ENCODE assay signal across 9 cellular contexts in the genomic region with DNA sequence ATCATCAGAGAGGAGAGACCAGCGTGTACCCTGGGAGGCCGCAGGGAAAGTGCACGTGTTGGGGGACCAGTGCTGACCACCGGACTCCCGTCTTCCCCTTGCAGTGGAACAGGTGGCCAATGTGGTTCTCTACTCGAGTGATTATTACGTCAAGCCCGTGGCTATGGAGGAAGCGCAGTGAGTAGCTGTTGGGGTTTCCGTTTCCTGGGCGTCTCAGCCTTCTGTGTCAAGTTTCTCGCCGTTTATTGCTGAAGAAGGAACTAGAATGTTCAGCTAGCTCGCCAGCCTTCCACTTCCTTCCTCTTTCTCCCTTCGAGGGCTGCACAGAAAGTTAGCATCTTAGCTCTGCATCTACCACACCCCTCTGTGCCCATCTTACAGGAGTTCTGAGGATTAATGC. TPM values are rescaled to one million over a fixed set of nuclear protein-coding genes. Genes with fewer than 3 reads are reported as not detected.
A peak's percentile ranks its signal among the peaks of the same experiment; 100 is the strongest.
DNase-seq lines count a peak whose midpoint lies in the region; ATAC-seq and FAIRE-seq lines count a peak whose summit lies in the region.
"Had no signal": no experiment of that assay in that cellular context is flagged by ENCODE, and none has a peak within 500 bp of the region (broad histone marks: within the 10 kb centered on the region; RNA-seq: fewer than 3 reads in every experiment).

No MANE protein-coding gene starts in this region.

- FAIRE-seq in HTR-8/SVneo (lab: Jason Lieb, UNC), result no peak

- peak; percentile 62 for DNase-seq in activated CD4-positive, alpha-beta T cell treated with anti-CD3 and anti-CD28 coated beads for 1 hour
- peak; percentile 56 to 69 (median 68) for DNase-seq in effector memory CD4-positive, alpha-beta T cell
- DNase-seq in stimulated activated CD4-positive, alpha-beta T cell treated with anti-CD3 and anti-CD28 coated beads, Interleukin-15, amount 100 ng/mL, for 24 hours, result peak; percentile 62
- DNase-seq in HT-29 (ENCODE audit: low spot score) (no peak), HTR-8/SVneo (ENCODE audit: insufficient read length, low spot score) (no peak)

- H3K4me1 ChIP-seq in effector memory CD4-positive, alpha-beta T cell (ENCODE audit: control insufficient read depth, insufficient read depth, low read length, poor library complexity, severe bottlenecking), result peaks cover 34% of the 10 kb centered on the region

- H3K27me3 ChIP-seq in effector memory CD4-positive, alpha-beta T cell (replicated peaks; ENCODE audit: control insufficient read depth, insufficient read depth, low read length, poor library complexity, severe bottlenecking), result no peaks in the 10 kb centered on the region

- no peaks in the 10 kb centered on the region for H3K9me3 ChIP-seq in effector memory CD4-positive, alpha-beta T cell (ENCODE audit: control insufficient read depth, low read length)

- no peaks in the 10 kb centered on the region for H3K36me3 ChIP-seq in effector memory CD4-positive, alpha-beta T cell (ENCODE audit: control insufficient read depth, insufficient read depth, low read length)

- ATAC-seq in GM19351 (IDR thresholded peaks at IDR 0.05; ENCODE audit: unreplicated experiment), result peak; percentile 97
- ATAC-seq in HG03432 (IDR thresholded peaks at IDR 0.05; ENCODE audit: unreplicated experiment), result peak; percentile 89
- no peak for ATAC-seq in GM18520 (IDR thresholded peaks at IDR 0.05; ENCODE audit: unreplicated experiment)

- no peak overlapping the region for H3K4me3 ChIP-seq in effector memory CD4-positive, alpha-beta T cell (ENCODE audit: insufficient read depth, low read depth, low read length, poor library complexity, severe bottlenecking)

- peak overlapping the region; percentile 72 for H3K27ac ChIP-seq in effector memory CD4-positive, alpha-beta T cell (ENCODE audit: insufficient read depth, low read length, poor library complexity, severe bottlenecking)

RNA-seq across cellular contexts. Expression of gene DGKD, which starts 22.8 kb away (rescaled TPM):
- 18.2 and 18.7 TPM in 2 replicates for total RNA-seq in HT-29 (2014; rRNA removed; shearing (Covaris generic))

RNA-seq across cellular contexts. Expression of gene SAG, which starts 23.9 kb away (rescaled TPM):
- not detected in 2 replicates for total RNA-seq in HT-29 (2014; rRNA removed; shearing (Covaris generic))
- total RNA-seq: T-helper 1 cell treated with Interleukin-12 subunit alpha and Interleukin-12 subunit beta and Interleukin-4 antibody, amounts not matched to agents 30 ng/mL and 1 ng/mL, for 36 hours had no signal

Comparison
In these comparisons a context has a peak if more than half of its experiments do, and no peak if none do; other contexts are left out.
1. DNase-seq: peak in activated CD4-positive, alpha-beta T cell treated with anti-CD3 and anti-CD28 coated beads for 1 hour (single experiment), effector memory CD4-positive, alpha-beta T cell (3 of 3) and stimulated activated CD4-positive, alpha-beta T cell treated with anti-CD3 and anti-CD28 coated beads, Interleukin-15, amount 100 ng/mL, for 24 hours (single experiment); none in HT-29 (single experiment) and HTR-8/SVneo (single experiment).